10 cellular contexts compared by ENCODE assay signal in the genomic region with DNA sequence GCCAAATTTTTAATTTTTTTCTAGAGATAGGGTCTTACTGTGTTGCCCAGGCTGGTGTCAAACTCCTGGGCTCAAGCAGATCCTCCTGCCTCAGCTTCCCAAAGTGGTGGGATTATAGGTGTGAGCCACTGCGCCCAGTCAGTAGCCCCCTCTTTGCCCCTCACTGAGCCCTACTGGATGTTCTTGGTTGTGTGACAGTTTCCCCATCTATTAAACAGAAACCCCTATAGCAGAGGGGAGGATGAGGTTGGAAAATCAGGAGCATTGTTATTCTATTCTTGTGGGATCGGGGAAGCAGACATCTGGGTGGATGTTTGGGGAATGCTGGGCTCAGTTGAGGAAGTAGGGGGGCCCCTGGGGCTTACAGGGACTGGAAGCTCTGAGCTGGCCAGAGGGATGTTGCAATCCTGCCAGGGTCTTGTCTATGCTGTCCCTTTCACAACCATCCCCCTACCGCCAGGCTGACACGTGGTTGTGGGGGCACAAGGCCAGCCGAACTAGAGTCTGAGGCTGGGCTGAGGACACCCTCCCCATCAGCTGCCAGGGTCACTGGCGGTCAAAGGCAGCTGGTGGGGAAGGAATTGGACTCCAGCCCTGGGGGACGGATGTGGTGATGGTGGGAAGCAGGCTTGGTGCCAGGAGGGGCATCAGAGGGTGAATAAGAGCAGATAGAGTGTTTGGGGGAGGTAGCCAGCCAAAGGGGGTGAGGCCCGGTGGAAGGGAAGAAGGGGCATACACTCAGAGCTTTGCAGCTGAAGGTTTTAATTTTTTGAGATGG. TPM values are rescaled to one million over a fixed set of nuclear protein-coding genes. Genes with fewer than 3 reads are reported as not detected.
DNase-seq lines count a peak whose midpoint lies in the region; ATAC-seq and TF ChIP-seq lines count a peak whose summit lies in the region.
"Had no signal": no experiment of that assay in that cellular context is flagged by ENCODE, and none has a peak within 500 bp of the region (broad histone marks: within the 10 kb centered on the region; RNA-seq: fewer than 3 reads in every experiment).

No MANE protein-coding gene starts in this region.

- H3K4me3 ChIP-seq in lower leg skin (ENCODE audit: low read depth, poor library complexity, severe bottlenecking), result no peak overlapping the region

- no peak for TF ChIP-seq POLR2A in lower leg skin (IDR thresholded peaks at IDR 0.05)

- no peak overlapping the region for H3K4me3 Mint-ChIP-seq in stimulated activated naive CD8-positive, alpha-beta T cell treated with anti-CD3 and anti-CD28 coated beads, Interleukin-15, amount 100 ng/mL, for 72 hours
- H3K4me3 Mint-ChIP-seq: CD4-positive, CD25-positive, alpha-beta regulatory T cell had no signal

- no peak for ATAC-seq in GM21515 (IDR thresholded peaks at IDR 0.05; ENCODE audit: unreplicated experiment)
- no peak for ATAC-seq in stimulated activated naive CD8-positive, alpha-beta T cell treated with anti-CD3 and anti-CD28 coated beads, Interleukin-15, amount 100 ng/mL, for 72 hours

- 56 to 57% methylated on average over 8 of the region's 8 CpGs for WGBS in lower leg skin, 2 donors

- peaks cover 20% of the 10 kb centered on the region for H3K4me1 Mint-ChIP-seq in stimulated activated naive CD8-positive, alpha-beta T cell treated with anti-CD3 and anti-CD28 coated beads, Interleukin-15, amount 100 ng/mL, for 72 hours

- no peaks in the 10 kb centered on the region for H3K9me3 Mint-ChIP-seq in stimulated activated naive CD8-positive, alpha-beta T cell treated with anti-CD3 and anti-CD28 coated beads, Interleukin-15, amount 100 ng/mL, for 72 hours

- no peak overlapping the region for H3K27ac Mint-ChIP-seq in stimulated activated naive CD8-positive, alpha-beta T cell treated with anti-CD3 and anti-CD28 coated beads, Interleukin-15, amount 100 ng/mL, for 72 hours

- intact Hi-C loops in lower leg skin (cut with DNase I; ENCODE audit: low total_unique reads), result no loop called here

- DNase-seq in AG08396 (ENCODE audit: low spot score), result peak; percentile 55
- peak; percentile 86 for DNase-seq in amniotic epithelial cell (ENCODE audit: low read depth)
- DNase-seq in lower leg skin (ENCODE audit: low spot score in 2 of 2), result peak; percentile 71 to 96
- no peak for DNase-seq in T1000 (lab: John Stamatoyannopoulos, UW)
- DNase-seq in stimulated activated naive CD8-positive, alpha-beta T cell treated with anti-CD3 and anti-CD28 coated beads, Interleukin-15, amount 100 ng/mL, for 72 hours, result no peak
- DNase-seq: activated CD8-positive, alpha-beta memory T cell treated with anti-CD3 and anti-CD28 coated beads, Interleukin-2, amount 50 U/mL, for 48 hours; CD4-positive, CD25-positive, alpha-beta regulatory T cell; NCI-H2029 had no signal

- H3K27me3 Mint-ChIP-seq in stimulated activated naive CD8-positive, alpha-beta T cell treated with anti-CD3 and anti-CD28 coated beads, Interleukin-15, amount 100 ng/mL, for 72 hours, result peaks cover 33% of the 10 kb centered on the region

- TF ChIP-seq CTCF in lower leg skin (IDR thresholded peaks at IDR 0.05), result peak in 1 of 3 donors; percentile 98

RNA-seq across cellular contexts. Expression of gene APOC1, which starts 10.9 kb away (rescaled TPM):
- total RNA-seq in lower leg skin, result 10 to 100 TPM; 17.1 to 35.5 (median 28.8) TPM
- total RNA-seq: CD4-positive, CD25-positive, alpha-beta regulatory T cell had no signal

RNA-seq across cellular contexts. Expression of gene APOC4, which starts 16.7 kb away (rescaled TPM):
- not detected for total RNA-seq in lower leg skin
- total RNA-seq: CD4-positive, CD25-positive, alpha-beta regulatory T cell; temporal lobe had no signal

RNA-seq across cellular contexts. Expression of gene APOE, which starts 19.7 kb away (rescaled TPM):
- 100 to 1,000 TPM; 511 to 997 (median 747) TPM for total RNA-seq in lower leg skin

RNA-seq across cellular contexts. Expression of gene APOC2, which starts 20.5 kb away (rescaled TPM):
- total RNA-seq in lower leg skin, result 1 to 10 TPM; 1.6 to 4.3 (median 2.8) TPM
- total RNA-seq: CD4-positive, CD25-positive, alpha-beta regulatory T cell had no signal

RNA-seq across cellular contexts. Expression of gene CLPTM1, which starts 29.9 kb away (rescaled TPM):
- 100 to 1,000 TPM in 1 of 4 donors, 10 to 100 TPM in 3; 78.5 to 103 (median 94.2) TPM for total RNA-seq in lower leg skin

Comparison
In these comparisons a context has a peak if more than half of its experiments do, and no peak if none do; other contexts are left out.
1. DNase-seq: peak in AG08396 (single experiment), amniotic epithelial cell (single experiment) and lower leg skin (2 of 2); none in T1000 (single experiment) and stimulated activated naive CD8-positive, alpha-beta T cell treated with anti-CD3 and anti-CD28 coated beads, Interleukin-15, amount 100 ng/mL, for 72 hours (0 of 2).